In the genomic region with DNA sequence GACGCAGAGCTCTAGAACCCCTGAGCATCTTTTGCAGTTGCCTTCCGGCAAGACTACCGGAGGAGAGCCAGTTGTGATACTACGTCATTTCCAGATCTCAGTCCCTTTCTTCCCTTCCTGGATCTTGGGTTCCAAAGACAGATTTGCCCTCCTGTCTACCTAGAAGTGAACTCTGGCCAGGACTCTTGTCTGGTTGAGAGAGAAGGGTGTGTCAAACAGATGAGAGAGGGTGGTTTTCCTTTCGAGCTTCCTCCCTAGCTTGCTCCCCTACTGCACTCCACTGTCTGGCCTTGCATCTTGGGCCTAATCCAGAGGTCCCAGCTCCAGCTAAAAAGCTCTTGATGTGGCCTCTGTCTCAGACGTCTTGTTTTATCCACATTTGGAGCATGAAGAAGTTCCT, we compare ENCODE assay signal across 6 cellular contexts. TPM values are rescaled to one million over a fixed set of nuclear protein-coding genes. Genes with fewer than 3 reads are reported as not detected.
"Had no signal": no experiment of that assay in that cellular context is flagged by ENCODE, and none has a peak within 500 bp of the region (broad histone marks: within the 10 kb centered on the region; RNA-seq: fewer than 3 reads in every experiment).

No MANE protein-coding gene starts in this region.

RNA-seq across cellular contexts. Expression of a gene that starts 44.0 kb away (rescaled TPM):
- total RNA-seq: HepG2, HT-29, HT1080, IMR-90, K562 had no signal
- polyA plus RNA-seq: HepG2, IgD-negative memory B cell, IMR-90, K562 had no signal

RNA-seq across cellular contexts. Expression of a gene that starts 47.3 kb away (rescaled TPM):
- total RNA-seq: HepG2, HT-29, HT1080, IMR-90, K562 had no signal
- polyA plus RNA-seq: HepG2, IgD-negative memory B cell, IMR-90, K562 had no signal
